In genomic region chr21:25670726-25671125, GRCh38 we compare ENCODE assay signal across 13 cellular contexts. TPM values are rescaled to one million over a fixed set of nuclear protein-coding genes. Genes with fewer than 3 reads are reported as not detected.
DNase-seq lines count a peak whose midpoint lies in the region; ATAC-seq and TF ChIP-seq lines count a peak whose summit lies in the region.
"Had no signal": no experiment of that assay in that cellular context is flagged by ENCODE, and none has a peak within 500 bp of the region (broad histone marks: within the 10 kb centered on the region; RNA-seq: fewer than 3 reads in every experiment).

No MANE protein-coding gene starts in this region.

- peaks cover 0 to 11% of the 10 kb centered on the region in 2 experiments; a peak in 3 of 4 replicates for H3K4me1 ChIP-seq in SK-N-SH (ENCODE audit: control insufficient read depth in 1 of 2, insufficient read depth in 2 of 2, low read depth in 1 of 2, low read length in 1 of 2)

- peak; percentile 90 for ATAC-seq in sciatic nerve
- no peak for ATAC-seq in HG03280 (IDR thresholded peaks at IDR 0.05; ENCODE audit: unreplicated experiment)

- DNase-seq in AG09319 (ENCODE audit: extremely low read depth, low read depth) = peak; percentile 59
- DNase-seq in SK-N-SH = no peak
- DNase-seq in fibroblast of the aortic adventitia (ENCODE audit: low read depth) = peak; percentile 94
- DNase-seq in sciatic nerve (ENCODE audit: low spot score) = no peak
- DNase-seq in iPS-NIHi7 (ENCODE audit: extremely low spot score) = no peak
- no peak for DNase-seq in stimulated activated CD4-positive, alpha-beta T cell treated with anti-CD3 and anti-CD28 coated beads, Interleukin-4, amount 100 ng/mL, for 24 hours
- DNase-seq in NAMALWA (ENCODE audit: low spot score) = no peak
- DNase-seq: AML-193; amniotic stem cell; NCI-H1694 treated with DMSO at 0.1 percent for 48 hours; ovary; stimulated activated CD4-positive, alpha-beta T cell treated with anti-CD3 and anti-CD28 coated beads, Interleukin-15, amount 100 ng/mL, for 24 hours had no signal

- no peaks in the 10 kb centered on the region for H3K79me2 ChIP-seq in SK-N-SH (ENCODE audit: insufficient read depth)

- peaks cover 6% of the 10 kb centered on the region for H3F3A ChIP-seq in SK-N-SH (replicated peaks; ENCODE audit: insufficient read depth)

- no peak for TF ChIP-seq EP300 in SK-N-SH (IDR thresholded peaks at IDR 0.05; ENCODE audit: borderline replicate concordance in 1 of 2, low read depth in 1 of 2, low read length in 1 of 2)

- H3K9ac ChIP-seq in SK-N-SH = no peak overlapping the region

- peak overlapping the region; percentile 28; the same call in 1 of the 2 replicates for H3K4me2 ChIP-seq in SK-N-SH

- POLR2A ChIA-PET in SK-N-SH (lab: Yijun Ruan, JAX) = no interaction called here

- H3K27ac ChIP-seq in SK-N-SH (ENCODE audit: low read depth in 2 of 2, low read length in 1 of 2) = peak overlapping the region; percentile 47 to 81; a peak in 3 of 4 replicates
- H3K27ac ChIP-seq: ovary had no signal

- intact Hi-C loops in sciatic nerve (cut with DNase I) = no loop called here

- CTCF ChIA-PET in SK-N-SH (lab: Yijun Ruan, JAX) = interaction anchor here (0.6 kb wide), 1 partner anchor 141 kb away, joined by 3 read pairs; no protein-coding TSS in a partner anchor

- no peaks in the 10 kb centered on the region for H3K36me3 ChIP-seq in SK-N-SH (replicated peaks in 1 of 2; ENCODE audit: control insufficient read depth in 1 of 2, insufficient read depth in 2 of 2, low read length in 1 of 2)
- H3K36me3 ChIP-seq: ovary had no signal

- H3K4me3 ChIP-seq in SK-N-SH (ENCODE audit: low read depth in 2 of 2, low read length in 1 of 2) (no peak overlapping the region; a peak in 1 of 4 replicates), fibroblast of the aortic adventitia (ENCODE audit: low read depth, low read length) (no peak overlapping the region)
- H3K4me3 ChIP-seq: ovary had no signal

- no peaks in the 10 kb centered on the region for H4K20me1 ChIP-seq in SK-N-SH (ENCODE audit: insufficient read depth)

- no peak for TF ChIP-seq RAD21 in SK-N-SH (IDR thresholded peaks at IDR 0.05; ENCODE audit: low read length)

- H3K9me3 ChIP-seq in SK-N-SH = no peaks in the 10 kb centered on the region
- H3K9me3 ChIP-seq: ovary had no signal

- TF ChIP-seq CTCF in AG09319 (IDR thresholded peaks at IDR 0.05; ENCODE audit: low read depth, low read length) (no peak), SK-N-SH (IDR thresholded peaks at IDR 0.05) (no peak), fibroblast of the aortic adventitia (IDR thresholded peaks at IDR 0.05; ENCODE audit: insufficient read depth, low read length) (no peak)

- no peaks in the 10 kb centered on the region for H3K27me3 ChIP-seq in SK-N-SH (ENCODE audit: insufficient read depth)
- H3K27me3 ChIP-seq: ovary had no signal

- no peak overlapping the region for H2AFZ ChIP-seq in SK-N-SH (ENCODE audit: low read depth)

- H3K9me2 ChIP-seq in SK-N-SH = no peaks in the 10 kb centered on the region

TF ChIP-seq in SK-N-SH, 30 proteins besides CTCF, POLR2A, EP300 and RAD21:
- TF ChIP-seq FOSL2 (IDR thresholded peaks at IDR 0.05; ENCODE audit: borderline replicate concordance, low read depth) = peak; percentile 26; the same call in 1 of the 2 replicates
- peak; percentile 46; the same call in 1 of the 2 replicates for TF ChIP-seq NFIC (IDR thresholded peaks at IDR 0.05; ENCODE audit: borderline replicate concordance)
- peak; percentile 38; the same call in 1 of the 2 replicates for TF ChIP-seq JUND (IDR thresholded peaks at IDR 0.05)
- no peak for TF ChIP-seq REST (IDR thresholded peaks at IDR 0.05; ENCODE audit: low read depth, low read length)
- peak; percentile 68 for TF ChIP-seq TCF12 (IDR thresholded peaks at IDR 0.05)
- TF ChIP-seq CHD2 (IDR thresholded peaks at IDR 0.05; ENCODE audit: low read length, partially characterized antibody) = no peak
TF ChIP-seq in SK-N-SH: peak in this region for 4.

RNA-seq across cellular contexts. Expression of gene JAM2, which starts 31.7 kb away (rescaled TPM):
- polyA plus RNA-seq in SK-N-SH (2012; rRNA removed) = 8.3 and 8.4 TPM in 2 replicates
- 9.1 and 9.3 TPM in 2 replicates for polyA plus RNA-seq in SK-N-SH (2012; cell fraction: cytosol; rRNA removed)
- polyA plus RNA-seq in SK-N-SH (2012; cell fraction: nucleus; rRNA removed) = 4.8 and 8.1 TPM in 2 replicates
- total RNA-seq in fibroblast of the aortic adventitia (ENCODE audit: low replicate concordance) (1.1 and 3.0 TPM in 2 replicates), sciatic nerve (78.1 TPM)

Comparison
In these comparisons a context has a peak if more than half of its experiments do, and no peak if none do; other contexts are left out.
1. DNase-seq: peak in AG09319 (single experiment) and fibroblast of the aortic adventitia (single experiment); none in SK-N-SH (single experiment), sciatic nerve (single experiment), iPS-NIHi7 (single experiment), stimulated activated CD4-positive, alpha-beta T cell treated with anti-CD3 and anti-CD28 coated beads, Interleukin-4, amount 100 ng/mL, for 24 hours (single experiment) and NAMALWA (single experiment).
2. RNA of gene JAM2, which starts 31.7 kb away (total RNA-seq): 78.1 TPM in sciatic nerve (single experiment); 1.1 to 3.0 TPM in fibroblast of the aortic adventitia; every median in the first group is over 10 times any median in the second.